Comparison of ENCODE assay signal across 18 cellular contexts in the genomic region with DNA sequence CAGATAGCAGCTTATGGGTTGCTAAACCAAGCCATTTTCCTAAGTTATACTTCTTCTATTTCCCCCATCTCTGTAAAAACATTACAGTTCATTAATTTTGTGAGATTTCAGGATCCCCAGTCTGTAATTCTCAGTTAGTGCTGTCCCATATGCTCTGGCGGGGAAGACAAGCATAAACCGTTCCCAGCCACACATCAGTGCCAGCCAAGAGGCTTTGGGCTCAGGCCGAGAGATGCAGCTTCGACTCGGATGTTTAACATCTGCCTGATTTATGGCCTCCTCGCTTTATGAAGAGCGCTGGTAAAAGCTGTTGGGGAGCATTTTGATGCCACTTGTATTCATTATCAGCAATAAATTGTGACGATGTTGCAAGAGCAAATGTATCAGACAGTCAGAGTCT.
"Had no signal": no experiment of that assay in that cellular context is flagged by ENCODE, and none has a peak within 500 bp of the region (broad histone marks: within the 10 kb centered on the region; RNA-seq: fewer than 3 reads in every experiment).

No MANE protein-coding gene starts in this region.

- H3K4me3 Mint-ChIP-seq: activated B cell treated with CpG ODN at 0.5 μM for 24 hours; activated CD8-positive, alpha-beta T cell treated with anti-CD3 and anti-CD28 coated beads for 36 hours; activated naive CD4-positive, alpha-beta T cell treated with anti-CD3 and anti-CD28 coated beads for 36 hours; activated T-cell treated with anti-CD3 and anti-CD28 coated beads, Interleukin-2, amount 50 U/mL, for 4 hours; central memory CD8-positive, alpha-beta T cell; neural crest cell had no signal

- H3K4me1 Mint-ChIP-seq: activated B cell treated with CpG ODN at 0.5 μM for 24 hours; central memory CD8-positive, alpha-beta T cell had no signal

- ATAC-seq: activated CD8-positive, alpha-beta T cell treated with anti-CD3 and anti-CD28 coated beads for 36 hours; activated T-cell treated with anti-CD3 and anti-CD28 coated beads, Interleukin-2, amount 50 U/mL, for 4 hours; gastrocnemius medialis had no signal

- H3K9me3 Mint-ChIP-seq: activated B cell treated with CpG ODN at 0.5 μM for 24 hours; activated CD8-positive, alpha-beta T cell treated with anti-CD3 and anti-CD28 coated beads for 36 hours; activated naive CD4-positive, alpha-beta T cell treated with anti-CD3 and anti-CD28 coated beads for 36 hours; activated T-cell treated with anti-CD3 and anti-CD28 coated beads, Interleukin-2, amount 50 U/mL, for 4 hours; central memory CD8-positive, alpha-beta T cell; neural crest cell had no signal

- H3K27ac Mint-ChIP-seq: activated B cell treated with CpG ODN at 0.5 μM for 24 hours; activated CD8-positive, alpha-beta T cell treated with anti-CD3 and anti-CD28 coated beads for 36 hours; activated naive CD4-positive, alpha-beta T cell treated with anti-CD3 and anti-CD28 coated beads for 36 hours had no signal

- DNase-seq: activated B cell treated with CpG ODN at 0.5 μM for 24 hours; activated CD4-positive, alpha-beta T cell treated with anti-CD3 and anti-CD28 coated beads for 4 hours; activated CD8-positive, alpha-beta T cell treated with anti-CD3 and anti-CD28 coated beads for 36 hours; activated naive CD4-positive, alpha-beta T cell treated with anti-CD3 and anti-CD28 coated beads for 36 hours; activated T-cell treated with anti-CD3 and anti-CD28 coated beads, Interleukin-2, amount 50 U/mL, for 4 hours; effector CD4-positive, alpha-beta T cell; gastrocnemius medialis; head of caudate nucleus; left ventricle myocardium inferior; mammary epithelial cell; midbrain; stimulated activated CD4-positive, alpha-beta T cell treated with anti-CD3 and anti-CD28 coated beads, Interleukin-12 subunit alpha, Interleukin-12 subunit beta, amount 100 ng/mL, for 4 hours; stimulated activated CD4-positive, alpha-beta T cell treated with anti-CD3 and anti-CD28 coated beads, Interleukin-1b, Interleukin-23, amount 100 ng/mL, for 48 hours; stimulated activated CD8-positive, alpha-beta memory T cell treated with anti-CD3 and anti-CD28 coated beads, Interleukin-4, amount 100 ng/mL, for 48 hours; stimulated activated naive CD4-positive, alpha-beta T cell; T-helper 9 cell had no signal

- H3K27me3 Mint-ChIP-seq: activated B cell treated with CpG ODN at 0.5 μM for 24 hours; activated CD8-positive, alpha-beta T cell treated with anti-CD3 and anti-CD28 coated beads for 36 hours; central memory CD8-positive, alpha-beta T cell had no signal
